Comparison of ENCODE assay signal across 2 cellular contexts in the genomic region with DNA sequence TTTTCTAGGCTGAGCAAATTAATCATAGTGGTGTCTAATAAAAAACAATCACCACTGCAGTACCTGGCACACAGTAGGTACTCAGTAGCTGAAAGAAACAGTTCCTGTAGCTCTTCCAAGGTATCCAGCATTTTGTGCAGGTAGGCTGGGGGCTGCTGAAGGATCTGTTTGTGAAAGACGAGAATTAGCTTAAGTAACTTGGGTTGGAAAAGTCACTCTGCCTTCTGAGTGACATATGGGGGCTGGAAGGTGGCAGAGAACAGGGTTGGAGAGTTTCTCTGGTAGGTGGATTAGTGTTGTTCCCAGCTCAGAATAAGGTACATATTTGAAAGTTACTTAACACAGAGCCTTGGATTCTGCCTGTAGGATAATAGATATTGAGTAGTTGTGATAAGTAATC.
TF ChIP-seq lines count a peak whose summit lies in the region.

No MANE protein-coding gene starts in this region.

TF ChIP-seq in SK-N-SH, 30 proteins besides CTCF, POLR2A, EP300 and RAD21 (continued from another document):
- no peak for TF ChIP-seq POLR2AphosphoS5 (IDR thresholded peaks at IDR 0.05; ENCODE audit: low read depth, low read length)
- no peak for TF ChIP-seq TCF12 (IDR thresholded peaks at IDR 0.05)
- TF ChIP-seq IRF3 (IDR thresholded peaks at IDR 0.05; ENCODE audit: low read depth, low read length) = no peak
- no peak for TF ChIP-seq NFIC (IDR thresholded peaks at IDR 0.05; ENCODE audit: borderline replicate concordance)
- TF ChIP-seq ELF1 (IDR thresholded peaks at IDR 0.05) = no peak
- TF ChIP-seq FOXJ3 (CRISPR knock-in tag; IDR thresholded peaks at IDR 0.05) = no peak
- no peak for TF ChIP-seq FOXM1 (IDR thresholded peaks at IDR 0.05; ENCODE audit: low read depth)
- no peak for TF ChIP-seq JUND (IDR thresholded peaks at IDR 0.05)
- TF ChIP-seq MXI1 (IDR thresholded peaks at IDR 0.05; ENCODE audit: low read depth, low read length) = no peak
- TF ChIP-seq, protein P1, sequence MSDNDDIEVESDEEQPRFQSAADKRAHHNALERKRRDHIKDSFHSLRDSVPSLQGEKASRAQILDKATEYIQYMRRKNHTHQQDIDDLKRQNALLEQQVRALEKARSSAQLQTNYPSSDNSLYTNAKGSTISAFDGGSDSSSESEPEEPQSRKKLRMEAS (IDR thresholded peaks at IDR 0.05; ENCODE audit: low read depth) = no peak
- TF ChIP-seq RXRA (IDR thresholded peaks at IDR 0.05; ENCODE audit: borderline replicate concordance, low read depth) = no peak
TF ChIP-seq in SK-N-SH: peak in this region for 0.

TF ChIP-seq in SK-N-SH treated with all-trans-retinoic acid at 6 μM for 48 hours, 23 proteins besides CTCF, POLR2A, EP300 and RAD21 (continued from another document):
- TF ChIP-seq TSHZ2 (CRISPR knock-in tag; IDR thresholded peaks at IDR 0.05) (no peak), ESRRG (CRISPR knock-in tag; IDR thresholded peaks at IDR 0.05) (no peak), ZNF565 (CRISPR knock-in tag; conservative IDR thresholded peaks at IDR 0.05; ENCODE audit: low read depth) (no peak), CSDC2 (CRISPR knock-in tag; IDR thresholded peaks at IDR 0.05) (no peak), GLIS3 (CRISPR knock-in tag; IDR thresholded peaks at IDR 0.05) (no peak), OSR1 (CRISPR knock-in tag; IDR thresholded peaks at IDR 0.05) (no peak), TCF4 (CRISPR knock-in tag; IDR thresholded peaks at IDR 0.05; ENCODE audit: borderline replicate concordance) (no peak)
- TF ChIP-seq, protein P2, sequence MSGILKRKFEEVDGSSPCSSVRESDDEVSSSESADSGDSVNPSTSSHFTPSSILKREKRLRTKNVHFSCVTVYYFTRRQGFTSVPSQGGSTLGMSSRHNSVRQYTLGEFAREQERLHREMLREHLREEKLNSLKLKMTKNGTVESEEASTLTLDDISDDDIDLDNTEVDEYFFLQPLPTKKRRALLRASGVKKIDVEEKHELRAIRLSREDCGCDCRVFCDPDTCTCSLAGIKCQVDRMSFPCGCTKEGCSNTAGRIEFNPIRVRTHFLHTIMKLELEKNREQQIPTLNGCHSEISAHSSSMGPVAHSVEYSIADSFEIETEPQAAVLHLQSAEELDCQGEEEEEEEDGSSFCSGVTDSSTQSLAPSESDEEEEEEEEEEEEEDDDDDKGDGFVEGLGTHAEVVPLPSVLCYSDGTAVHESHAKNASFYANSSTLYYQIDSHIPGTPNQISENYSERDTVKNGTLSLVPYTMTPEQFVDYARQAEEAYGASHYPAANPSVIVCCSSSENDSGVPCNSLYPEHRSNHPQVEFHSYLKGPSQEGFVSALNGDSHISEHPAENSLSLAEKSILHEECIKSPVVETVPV (CRISPR knock-in tag; IDR thresholded peaks at IDR 0.05) = no peak
- TF ChIP-seq, protein P3, sequence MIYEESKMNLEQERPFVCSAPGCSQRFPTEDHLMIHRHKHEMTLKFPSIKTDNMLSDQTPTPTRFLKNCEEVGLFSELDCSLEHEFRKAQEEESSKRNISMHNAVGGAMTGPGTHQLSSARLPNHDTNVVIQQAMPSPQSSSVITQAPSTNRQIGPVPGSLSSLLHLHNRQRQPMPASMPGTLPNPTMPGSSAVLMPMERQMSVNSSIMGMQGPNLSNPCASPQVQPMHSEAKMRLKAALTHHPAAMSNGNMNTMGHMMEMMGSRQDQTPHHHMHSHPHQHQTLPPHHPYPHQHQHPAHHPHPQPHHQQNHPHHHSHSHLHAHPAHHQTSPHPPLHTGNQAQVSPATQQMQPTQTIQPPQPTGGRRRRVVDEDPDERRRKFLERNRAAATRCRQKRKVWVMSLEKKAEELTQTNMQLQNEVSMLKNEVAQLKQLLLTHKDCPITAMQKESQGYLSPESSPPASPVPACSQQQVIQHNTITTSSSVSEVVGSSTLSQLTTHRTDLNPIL (CRISPR knock-in tag; IDR thresholded peaks at IDR 0.05; ENCODE audit: low read depth) = no peak
